Comparison of ENCODE assay signal across 1 cellular context in the genomic region with DNA sequence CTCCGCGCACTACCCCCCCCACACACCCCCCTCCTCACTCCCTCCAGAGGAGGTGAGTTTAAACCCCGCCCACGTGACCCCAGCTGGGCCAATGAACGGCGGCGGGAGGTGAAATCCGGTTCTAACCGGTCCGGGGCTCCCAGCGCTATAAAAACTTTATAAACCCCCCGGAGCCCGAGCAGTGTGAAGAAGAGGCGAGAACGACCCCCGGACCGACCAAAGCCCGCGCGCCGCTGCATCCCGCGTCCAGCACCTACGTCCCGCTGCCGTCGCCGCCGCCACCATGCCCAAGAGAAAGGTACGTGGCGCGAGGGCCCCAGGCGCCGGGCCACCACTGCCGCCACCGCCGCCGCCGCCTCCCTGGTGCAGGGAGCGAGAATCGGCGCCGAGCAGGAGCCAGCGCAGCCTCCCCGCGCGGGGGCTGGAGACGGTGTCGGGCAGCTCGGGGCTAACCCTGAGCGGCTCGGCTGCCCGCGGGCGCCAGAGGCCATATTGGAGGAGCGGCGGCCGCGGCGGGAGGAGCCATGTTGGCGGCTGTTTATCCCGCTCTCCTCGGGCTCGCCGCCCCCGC.
TF ChIP-seq lines count a peak whose summit lies in the region.

Gene HMGN2 (plus strand): TSS at position 111 of the 571 bp plus-strand sequence. CDS start 173 bp downstream, at position 284.

TF ChIP-seq in GM12878, 131 proteins besides CTCF, POLR2A, EP300 and RAD21 (continued from another document):
- TF ChIP-seq ZBTB11 (CRISPR knock-in tag; IDR thresholded peaks at IDR 0.05) (no peak), RELA (IDR thresholded peaks at IDR 0.05; ENCODE audit: borderline replicate concordance, partially characterized antibody) (no peak), LARP7 (IDR thresholded peaks at IDR 0.05) (peak; percentile 98), USF2 (IDR thresholded peaks at IDR 0.05; ENCODE audit: borderline replicate concordance, low read depth, low read length) (peak; percentile 73), IRF4 (IDR thresholded peaks at IDR 0.05; ENCODE audit: low read depth, low read length) (no peak), HDGF (IDR thresholded peaks at IDR 0.05) (no peak), STAT3 (IDR thresholded peaks at IDR 0.05; ENCODE audit: low read depth, low read length) (no peak), KDM1A (IDR thresholded peaks at IDR 0.05; ENCODE audit: borderline replicate concordance) (no peak), BCLAF1 (IDR thresholded peaks at IDR 0.05) (no peak), TBL1XR1 (IDR thresholded peaks at IDR 0.05; ENCODE audit: low read depth, low read length) (no peak), SPI1 (IDR thresholded peaks at IDR 0.05; ENCODE audit: borderline replicate concordance, insufficient read depth, low read depth, low read length) (no peak), MEF2A (IDR thresholded peaks at IDR 0.05; ENCODE audit: insufficient read depth, low read depth, low read length) (no peak)
TF ChIP-seq in GM12878: peak in this region for 36.
